1 cellular context compared by ENCODE assay signal in the genomic region with DNA sequence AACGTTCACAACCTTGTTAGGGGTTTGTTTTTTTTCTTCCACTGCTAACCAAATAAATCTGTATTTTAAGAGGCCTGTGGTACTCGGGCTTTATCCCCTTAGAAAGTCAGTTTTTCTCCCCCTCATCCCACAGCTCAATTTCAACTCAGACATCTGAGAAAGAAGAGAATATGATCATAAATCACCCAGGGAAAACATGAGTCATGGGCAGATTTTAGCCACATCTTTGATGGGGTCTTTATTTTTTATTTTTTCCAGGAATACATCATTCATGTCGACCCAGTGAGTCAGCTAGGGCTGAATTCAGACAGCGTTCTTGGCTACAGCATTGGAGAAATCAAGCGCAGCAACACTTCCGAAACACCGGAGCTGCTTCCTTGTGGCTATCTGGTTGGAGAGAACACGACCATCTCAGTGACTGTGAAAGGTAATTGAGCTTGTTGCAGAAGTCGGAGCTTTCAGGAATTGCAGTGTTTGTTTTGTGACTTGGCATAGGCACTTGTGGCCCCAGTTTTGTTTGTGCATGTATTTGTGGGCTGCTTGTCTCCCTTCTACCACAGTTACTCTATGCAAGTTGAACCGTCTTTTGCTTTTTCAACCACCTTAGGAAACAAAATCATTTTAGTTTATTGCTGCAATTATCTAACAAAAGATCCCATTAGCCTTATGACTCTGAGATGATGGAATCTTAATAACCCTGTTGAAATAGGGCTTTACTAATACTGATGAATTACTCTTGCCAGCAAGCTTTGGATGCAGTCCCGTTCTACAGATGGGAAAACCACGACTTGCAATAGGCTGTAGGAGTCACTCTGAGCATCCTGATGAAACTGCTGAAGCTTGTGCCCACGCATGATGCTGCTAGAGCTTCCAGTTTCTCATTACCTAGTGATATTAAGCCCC.
TF ChIP-seq lines count a peak whose summit lies in the region.

No MANE protein-coding gene starts in this region.

TF ChIP-seq in HepG2, 621 proteins besides CTCF, POLR2A, EP300 and RAD21 (continued from another document):
- TF ChIP-seq, protein P1, sequence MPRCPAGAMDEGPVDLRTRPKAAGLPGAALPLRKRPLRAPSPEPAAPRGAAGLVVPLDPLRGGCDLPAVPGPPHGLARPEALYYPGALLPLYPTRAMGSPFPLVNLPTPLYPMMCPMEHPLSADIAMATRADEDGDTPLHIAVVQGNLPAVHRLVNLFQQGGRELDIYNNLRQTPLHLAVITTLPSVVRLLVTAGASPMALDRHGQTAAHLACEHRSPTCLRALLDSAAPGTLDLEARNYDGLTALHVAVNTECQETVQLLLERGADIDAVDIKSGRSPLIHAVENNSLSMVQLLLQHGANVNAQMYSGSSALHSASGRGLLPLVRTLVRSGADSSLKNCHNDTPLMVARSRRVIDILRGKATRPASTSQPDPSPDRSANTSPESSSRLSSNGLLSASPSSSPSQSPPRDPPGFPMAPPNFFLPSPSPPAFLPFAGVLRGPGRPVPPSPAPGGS (CRISPR knock-in tag; IDR thresholded peaks at IDR 0.05), result no peak
- TF ChIP-seq, protein P2, sequence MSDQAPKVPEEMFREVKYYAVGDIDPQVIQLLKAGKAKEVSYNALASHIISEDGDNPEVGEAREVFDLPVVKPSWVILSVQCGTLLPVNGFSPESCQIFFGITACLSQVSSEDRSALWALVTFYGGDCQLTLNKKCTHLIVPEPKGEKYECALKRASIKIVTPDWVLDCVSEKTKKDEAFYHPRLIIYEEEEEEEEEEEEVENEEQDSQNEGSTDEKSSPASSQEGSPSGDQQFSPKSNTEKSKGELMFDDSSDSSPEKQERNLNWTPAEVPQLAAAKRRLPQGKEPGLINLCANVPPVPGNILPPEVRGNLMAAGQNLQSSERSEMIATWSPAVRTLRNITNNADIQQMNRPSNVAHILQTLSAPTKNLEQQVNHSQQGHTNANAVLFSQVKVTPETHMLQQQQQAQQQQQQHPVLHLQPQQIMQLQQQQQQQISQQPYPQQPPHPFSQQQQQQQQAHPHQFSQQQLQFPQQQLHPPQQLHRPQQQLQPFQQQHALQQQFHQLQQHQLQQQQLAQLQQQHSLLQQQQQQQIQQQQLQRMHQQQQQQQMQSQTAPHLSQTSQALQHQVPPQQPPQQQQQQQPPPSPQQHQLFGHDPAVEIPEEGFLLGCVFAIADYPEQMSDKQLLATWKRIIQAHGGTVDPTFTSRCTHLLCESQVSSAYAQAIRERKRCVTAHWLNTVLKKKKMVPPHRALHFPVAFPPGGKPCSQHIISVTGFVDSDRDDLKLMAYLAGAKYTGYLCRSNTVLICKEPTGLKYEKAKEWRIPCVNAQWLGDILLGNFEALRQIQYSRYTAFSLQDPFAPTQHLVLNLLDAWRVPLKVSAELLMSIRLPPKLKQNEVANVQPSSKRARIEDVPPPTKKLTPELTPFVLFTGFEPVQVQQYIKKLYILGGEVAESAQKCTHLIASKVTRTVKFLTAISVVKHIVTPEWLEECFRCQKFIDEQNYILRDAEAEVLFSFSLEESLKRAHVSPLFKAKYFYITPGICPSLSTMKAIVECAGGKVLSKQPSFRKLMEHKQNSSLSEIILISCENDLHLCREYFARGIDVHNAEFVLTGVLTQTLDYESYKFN (CRISPR knock-in tag; conservative IDR thresholded peaks at IDR 0.05), result no peak
- TF ChIP-seq ARID2 (CRISPR knock-in tag; IDR thresholded peaks at IDR 0.05; ENCODE audit: borderline replicate concordance) (no peak), ZNF772 (CRISPR knock-in tag; IDR thresholded peaks at IDR 0.05) (no peak)
- TF ChIP-seq, protein P3, sequence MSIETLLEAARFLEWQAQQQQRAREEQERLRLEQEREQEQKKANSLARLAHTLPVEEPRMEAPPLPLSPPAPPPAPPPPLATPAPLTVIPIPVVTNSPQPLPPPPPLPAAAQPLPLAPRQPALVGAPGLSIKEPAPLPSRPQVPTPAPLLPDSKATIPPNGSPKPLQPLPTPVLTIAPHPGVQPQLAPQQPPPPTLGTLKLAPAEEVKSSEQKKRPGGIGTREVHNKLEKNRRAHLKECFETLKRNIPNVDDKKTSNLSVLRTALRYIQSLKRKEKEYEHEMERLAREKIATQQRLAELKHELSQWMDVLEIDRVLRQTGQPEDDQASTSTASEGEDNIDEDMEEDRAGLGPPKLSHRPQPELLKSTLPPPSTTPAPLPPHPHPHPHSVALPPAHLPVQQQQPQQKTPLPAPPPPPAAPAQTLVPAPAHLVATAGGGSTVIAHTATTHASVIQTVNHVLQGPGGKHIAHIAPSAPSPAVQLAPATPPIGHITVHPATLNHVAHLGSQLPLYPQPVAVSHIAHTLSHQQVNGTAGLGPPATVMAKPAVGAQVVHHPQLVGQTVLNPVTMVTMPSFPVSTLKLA (IDR thresholded peaks at IDR 0.05), result no peak
